Comparison of ENCODE assay signal across 1 cellular context in genomic region chr4:1348014-1348513, GRCh38.
TF ChIP-seq lines count a peak whose summit lies in the region.

No MANE protein-coding gene starts in this region.

TF ChIP-seq in GM23338, 12 proteins besides CTCF, POLR2A, EP300 and RAD21 (continued from another document):
- TF ChIP-seq ZNF462 (CRISPR knock-in tag; IDR thresholded peaks at IDR 0.05) (no peak), EZH2 (IDR thresholded peaks at IDR 0.05; ENCODE audit: low read depth, unreplicated experiment) (no peak), REST (IDR thresholded peaks at IDR 0.05; ENCODE audit: unreplicated experiment) (no peak), POLR2AphosphoS5 (IDR thresholded peaks at IDR 0.05; ENCODE audit: low read depth) (no peak), EZH2phosphoT487 (IDR thresholded peaks at IDR 0.05; ENCODE audit: unreplicated experiment) (no peak)
